In the genomic region with DNA sequence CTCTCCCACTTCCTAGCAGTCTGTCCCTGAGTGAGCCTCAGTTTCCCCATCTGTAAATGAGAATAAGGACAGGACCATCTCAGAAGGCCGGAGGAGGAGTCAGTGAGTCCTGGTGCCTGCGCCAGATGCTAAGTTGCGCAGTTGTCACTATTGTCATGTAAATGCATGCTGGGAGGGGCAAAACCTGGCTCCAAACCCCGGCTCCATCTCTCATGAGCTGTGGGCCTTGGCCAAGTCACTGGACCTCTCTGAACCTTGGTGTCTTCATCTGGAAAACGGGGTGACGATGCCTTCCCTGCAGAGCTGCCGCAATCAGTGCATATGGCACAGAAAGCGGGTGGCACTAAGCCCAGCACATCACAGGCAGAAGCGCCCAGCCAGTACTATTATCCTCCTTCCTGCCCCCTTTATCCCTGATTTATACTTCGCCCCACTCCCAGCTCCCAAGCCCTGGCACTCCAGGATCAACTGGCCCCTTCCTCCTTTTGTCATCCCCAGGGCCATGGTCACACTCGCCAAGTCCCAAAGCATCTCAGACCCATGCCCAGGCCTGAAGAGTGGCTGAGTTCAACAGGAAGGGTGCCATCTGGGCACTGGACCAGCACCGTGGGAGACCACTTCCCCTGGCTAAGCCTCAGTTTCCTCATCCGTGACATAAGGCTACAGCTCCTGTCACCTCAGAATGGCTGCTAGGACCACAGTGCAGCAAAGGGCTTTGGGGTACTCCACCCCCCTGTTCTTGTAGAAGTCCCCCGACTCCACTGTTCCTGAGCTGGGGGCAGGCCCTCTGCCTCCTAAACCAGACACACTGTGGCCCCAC, we compare ENCODE assay signal across 13 cellular contexts. TPM values are rescaled to one million over a fixed set of nuclear protein-coding genes. Genes with fewer than 3 reads are reported as not detected.
DNase-seq lines count a peak whose midpoint lies in the region; ATAC-seq and TF ChIP-seq lines count a peak whose summit lies in the region.
"Had no signal": no experiment of that assay in that cellular context is flagged by ENCODE, and none has a peak within 500 bp of the region (broad histone marks: within the 10 kb centered on the region; RNA-seq: fewer than 3 reads in every experiment).

No MANE protein-coding gene starts in this region.

- intact Hi-C loops in naive thymus-derived CD4-positive, alpha-beta T cell (cut with micrococcal nuclease) = no loop called here

- H3K4me3 Mint-ChIP-seq in naive thymus-derived CD4-positive, alpha-beta T cell = peak overlapping the region; percentile 3 to 81 (median 66)

- H3K27me3 ChIP-seq in naive thymus-derived CD4-positive, alpha-beta T cell (ENCODE audit: control insufficient read depth in 2 of 2, insufficient read depth in 2 of 2, low read length in 2 of 2) = no peaks in the 10 kb centered on the region

- no peaks in the 10 kb centered on the region for H3K4me1 ChIP-seq in HEK293 (ENCODE audit: control insufficient read depth, insufficient read depth, low read length)
- peaks cover 9 to 31% of the 10 kb centered on the region in 2 donors for H3K4me1 ChIP-seq in naive thymus-derived CD4-positive, alpha-beta T cell (ENCODE audit: control insufficient read depth in 2 of 2, insufficient read depth in 2 of 2, low read length in 2 of 2)

- CTCF ChIA-PET in HEK293 (lab: Yijun Ruan, JAX) = interaction anchor here (0.7 kb wide), 1 partner anchor 10 kb away, joined by 3 read pairs; no protein-coding TSS in a partner anchor
- CTCF ChIA-PET in naive thymus-derived CD4-positive, alpha-beta T cell (lab: Charles Lee) = interaction anchor here (1.1 kb wide), 1 partner anchor 48 kb away, joined by 3 read pairs; no protein-coding TSS in a partner anchor

- no peaks in the 10 kb centered on the region for H3K9me3 ChIP-seq in HEK293 (ENCODE audit: control insufficient read depth, insufficient read depth, low read depth, low read length)
- H3K9me3 ChIP-seq in naive thymus-derived CD4-positive, alpha-beta T cell (ENCODE audit: control insufficient read depth in 2 of 3, low read length in 3 of 3) = no peaks in the 10 kb centered on the region

- no peak overlapping the region for H3K4me3 ChIP-seq in HEK293 (ENCODE audit: low read depth, low read length)
- no peak overlapping the region for H3K4me3 ChIP-seq in naive thymus-derived CD4-positive, alpha-beta T cell (ENCODE audit: low read length)

- H3K27me3 Mint-ChIP-seq in naive thymus-derived CD4-positive, alpha-beta T cell = peaks cover 0 to 33% (median 0%) of the 10 kb centered on the region in 5 donors

- no peaks in the 10 kb centered on the region for H3K9me3 Mint-ChIP-seq in naive thymus-derived CD4-positive, alpha-beta T cell
- H3K9me3 Mint-ChIP-seq: activated B cell treated with CpG ODN at 0.5 μM for 24 hours had no signal

- H3K27ac ChIP-seq in HEK293 (ENCODE audit: extremely low read depth, low read depth, low read length) = no peak overlapping the region
- peak overlapping the region; percentile 42 for H3K27ac ChIP-seq in cingulate gyrus (ENCODE audit: low read depth, low read length)
- no peak overlapping the region for H3K27ac ChIP-seq in naive thymus-derived CD4-positive, alpha-beta T cell (ENCODE audit: low read depth, low read length)

- no peak for TF ChIP-seq CTCF in HEK293 (tag by site-specific recombination; IDR thresholded peaks at IDR 0.05)

- POLR2A ChIA-PET in HEK293 (lab: Yijun Ruan, JAX) = no interaction called here
- POLR2A ChIA-PET in naive thymus-derived CD4-positive, alpha-beta T cell (lab: Charles Lee) = interaction anchor here (0.6 to 1.8 kb wide), 8 partner anchors 22 to 468 kb away, joined by 3 to 6 read pairs (median 4); partner anchors contain the start of genes NOL9 and TAS1R1

- peaks cover 0 to 2% (median 0%) of the 10 kb centered on the region in 5 donors for H3K36me3 Mint-ChIP-seq in naive thymus-derived CD4-positive, alpha-beta T cell

- peaks cover 21 to 56% (median 43%) of the 10 kb centered on the region in 7 donors for H3K4me1 Mint-ChIP-seq in naive thymus-derived CD4-positive, alpha-beta T cell

- peaks cover 0 to 3% of the 10 kb centered on the region in 2 experiments; a peak in 1 of 3 replicates for H3K36me3 ChIP-seq in HEK293 (ENCODE audit: control insufficient read depth in 2 of 2, insufficient read depth in 1 of 2, low read length in 2 of 2)
- no peaks in the 10 kb centered on the region for H3K36me3 ChIP-seq in naive thymus-derived CD4-positive, alpha-beta T cell (ENCODE audit: control insufficient read depth in 2 of 3, insufficient read depth in 3 of 3, low read length in 3 of 3)

- DNase-seq in Ammon's horn (ENCODE audit: low spot score) (peak; percentile 52), NCI-H69 (lab: John Stamatoyannopoulos, UW) (no peak), hepatic stellate cell (ENCODE audit: low spot score) (no peak)
- DNase-seq in naive thymus-derived CD4-positive, alpha-beta T cell = no peak
- DNase-seq in stimulated activated CD4-positive, alpha-beta T cell treated with anti-CD3 and anti-CD28 coated beads, Interleukin-2, amount 100 ng/mL, for 24 hours = no peak
- DNase-seq: activated B cell treated with CpG ODN at 0.5 μM for 24 hours, activated gamma-delta T cell treated with Interleukin-2 at 50 U/mL for 16 hours, Karpas-422, retina had no signal

- H3K27ac Mint-ChIP-seq in naive thymus-derived CD4-positive, alpha-beta T cell = peak overlapping the region in 6 of 9 donors; percentile 28 to 75 (median 40)
- H3K27ac Mint-ChIP-seq: activated B cell treated with CpG ODN at 0.5 μM for 24 hours had no signal

- no peak for ATAC-seq in naive thymus-derived CD4-positive, alpha-beta T cell
- ATAC-seq in HG03442 (IDR thresholded peaks at IDR 0.05; ENCODE audit: unreplicated experiment) = no peak

TF ChIP-seq in HEK293, 187 proteins besides CTCF, POLR2A, EP300 and RAD21 (continues in another document):
- TF ChIP-seq HOXA7 (CRISPR knock-in tag; IDR thresholded peaks at IDR 0.05; ENCODE audit: borderline replicate concordance) (no peak), ZNF701 (tag by site-specific recombination; IDR thresholded peaks at IDR 0.05) (no peak), ZNF292 (tag by site-specific recombination; IDR thresholded peaks at IDR 0.05; ENCODE audit: borderline replicate concordance, low read depth) (no peak), GFI1B (tag by site-specific recombination; IDR thresholded peaks at IDR 0.05) (no peak), ZNF449 (tag by site-specific recombination; IDR thresholded peaks at IDR 0.05) (no peak), ZNF658 (tag by site-specific recombination; IDR thresholded peaks at IDR 0.05) (no peak), KLF1 (tag by site-specific recombination; IDR thresholded peaks at IDR 0.05) (peak; percentile 50; the same call in 1 of the 2 replicates), REST (tag by site-specific recombination; IDR thresholded peaks at IDR 0.05) (no peak), ZNF677 (tag by site-specific recombination; IDR thresholded peaks at IDR 0.05) (peak; percentile 40; the same call in 1 of the 2 replicates)

RNA-seq across cellular contexts. Expression of gene PLEKHG5, which starts 4.3 kb away (rescaled TPM):
- 10 to 100 TPM in 3 of 5 experiments, 1 to 10 TPM in 2; 2.2 to 15.6 (median 11.7) TPM for total RNA-seq in naive thymus-derived CD4-positive, alpha-beta T cell
- 1 to 10 TPM in 1 of 2 donors, not detected in 1; 2.0 TPM for polyA plus RNA-seq in naive thymus-derived CD4-positive, alpha-beta T cell

RNA-seq across cellular contexts. Expression of gene TNFRSF25, which starts 29.8 kb away (rescaled TPM):
- total RNA-seq in naive thymus-derived CD4-positive, alpha-beta T cell = 100 to 1,000 TPM; 151 to 352 (median 179) TPM
- polyA plus RNA-seq in naive thymus-derived CD4-positive, alpha-beta T cell = 10 to 100 TPM; 17.3 to 40.5 TPM

RNA-seq across cellular contexts. Expression of gene NOL9, which starts 58.6 kb away (rescaled TPM):
- 10 to 100 TPM; 54.2 to 80.6 (median 73.8) TPM for total RNA-seq in naive thymus-derived CD4-positive, alpha-beta T cell
- 10 to 100 TPM; 13.4 to 29.8 TPM for polyA plus RNA-seq in naive thymus-derived CD4-positive, alpha-beta T cell

RNA-seq across cellular contexts. Expression of gene TAS1R1, which starts 59.4 kb away (rescaled TPM):
- total RNA-seq in naive thymus-derived CD4-positive, alpha-beta T cell = not detected
- polyA plus RNA-seq in naive thymus-derived CD4-positive, alpha-beta T cell = not detected
- total RNA-seq: activated B cell treated with CpG ODN at 0.5 μM for 24 hours, endothelial cell of umbilical vein had no signal
- polyA plus RNA-seq: endothelial cell of umbilical vein had no signal
